8 cellular contexts compared by ENCODE assay signal in the genomic region with DNA sequence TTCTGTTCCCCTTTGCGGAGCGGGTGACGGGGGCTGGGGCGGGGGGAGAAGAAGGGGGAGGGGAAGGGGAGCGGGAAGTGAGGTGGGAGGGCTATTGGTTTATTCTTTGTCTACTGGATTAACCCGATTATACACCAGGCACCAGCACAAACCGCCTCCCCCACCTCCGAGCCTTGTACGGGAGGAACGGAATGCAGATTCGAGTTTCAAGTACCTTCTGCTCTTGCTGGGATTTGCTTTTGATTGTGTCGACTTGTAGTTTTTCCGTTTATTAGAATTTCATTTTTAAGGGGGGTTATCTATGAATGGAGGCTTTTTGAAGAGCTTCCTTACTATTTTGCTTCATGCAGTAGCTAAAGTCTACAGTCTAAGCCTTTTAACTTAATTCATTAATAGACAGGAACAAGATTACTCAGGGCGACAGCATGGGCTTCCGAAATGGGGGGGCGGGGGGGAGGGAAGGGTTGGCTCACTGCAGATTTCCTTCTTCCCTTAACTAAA. TPM values are rescaled to one million over a fixed set of nuclear protein-coding genes. Genes with fewer than 3 reads are reported as not detected.
DNase-seq lines count a peak whose midpoint lies in the region; ATAC-seq and TF ChIP-seq lines count a peak whose summit lies in the region.

No MANE protein-coding gene starts in this region.

- no peaks in the 10 kb centered on the region for H3K36me3 ChIP-seq in WERI-Rb-1

- peak overlapping the region; percentile 91 for H3K4me3 ChIP-seq in WERI-Rb-1 (ENCODE audit: low read depth, low read length)

- H3K36me3 Mint-ChIP-seq in IgD-negative memory B cell: no peaks in the 10 kb centered on the region

- H3K4me3 Mint-ChIP-seq in IgD-negative memory B cell: peak overlapping the region; percentile 75 to 87 (median 85)

- TF ChIP-seq CTCF in WERI-Rb-1 (IDR thresholded peaks at IDR 0.05; ENCODE audit: low read depth, low read length): no peak

- H3K9me3 Mint-ChIP-seq in IgD-negative memory B cell: peaks cover 0 to 2% (median 0%) of the 10 kb centered on the region in 3 donors

- ATAC-seq in GM18867 (IDR thresholded peaks at IDR 0.05; ENCODE audit: unreplicated experiment): no peak

- peaks cover 10 to 28% (median 11%) of the 10 kb centered on the region in 3 donors for H3K4me1 Mint-ChIP-seq in IgD-negative memory B cell

- H3K27me3 ChIP-seq in WERI-Rb-1 (ENCODE audit: insufficient read depth, low read depth, severe bottlenecking): no peaks in the 10 kb centered on the region

- H3K27ac Mint-ChIP-seq in IgD-negative memory B cell: no peak overlapping the region

- H3K27ac ChIP-seq in WERI-Rb-1: no peak overlapping the region; the same call in 1 of the 2 replicates

- DNase-seq in COLO668 (lab: John Stamatoyannopoulos, UW; ENCODE audit: unreplicated experiment): peak; percentile 80
- peak; percentile 78 for DNase-seq in WERI-Rb-1
- DNase-seq in glomerular visceral epithelial cell (ENCODE audit: extremely low spot score): peak; percentile 49
- DNase-seq in nucleus accumbens (lab: John Stamatoyannopoulos, UW): peak in 37 of 56 donors; percentile 0 to 80 (median 48)
- no peak for DNase-seq in stimulated activated CD4-positive, alpha-beta T cell treated with anti-CD3 and anti-CD28 coated beads, Interleukin-1b, Interleukin-23, amount 100 ng/mL, for 48 hours
- DNase-seq in NCI-H2029 treated with DMSO at 0.1 percent for 48 hours (lab: John Stamatoyannopoulos, UW): no peak

- no peaks in the 10 kb centered on the region for H3K9me3 ChIP-seq in WERI-Rb-1 (ENCODE audit: severe bottlenecking)

- peaks cover 32% of the 10 kb centered on the region for H3K27me3 Mint-ChIP-seq in IgD-negative memory B cell

RNA-seq across cellular contexts. Expression of a gene that starts 0.9 kb away (rescaled TPM):
- not detected for polyA plus RNA-seq in IgD-negative memory B cell

Comparison
In these comparisons a context has a peak if more than half of its experiments do, and no peak if none do; other contexts are left out.
1. DNase-seq: peak in COLO668 (single experiment), WERI-Rb-1 (single experiment), glomerular visceral epithelial cell (single experiment) and nucleus accumbens (37 of 56); none in stimulated activated CD4-positive, alpha-beta T cell treated with anti-CD3 and anti-CD28 coated beads, Interleukin-1b, Interleukin-23, amount 100 ng/mL, for 48 hours (single experiment) and NCI-H2029 treated with DMSO at 0.1 percent for 48 hours (single experiment).